In the genomic region with DNA sequence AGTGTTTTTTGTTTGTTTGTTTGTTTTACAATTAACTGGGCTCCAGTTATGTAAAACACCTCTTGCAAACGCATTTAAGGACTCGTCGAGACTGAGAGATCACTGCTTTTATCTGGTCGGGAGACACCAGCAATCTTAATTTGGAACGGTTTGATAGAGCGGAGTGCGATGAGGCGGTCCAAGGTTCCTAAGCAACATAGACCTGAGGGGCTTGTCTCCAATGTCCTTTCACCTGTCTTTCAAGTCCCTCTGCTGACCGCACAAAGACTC, we compare ENCODE assay signal across 8 cellular contexts. TPM values are rescaled to one million over a fixed set of nuclear protein-coding genes. Genes with fewer than 3 reads are reported as not detected.
DNase-seq lines count a peak whose midpoint lies in the region; FAIRE-seq and TF ChIP-seq lines count a peak whose summit lies in the region.

No MANE protein-coding gene starts in this region.

- peak overlapping the region; percentile 96 for H3K9ac ChIP-seq in keratinocyte (ENCODE audit: control insufficient read depth, extremely low read depth, insufficient read depth, low read length)

- H3K4me2 ChIP-seq in keratinocyte (ENCODE audit: control insufficient read depth, extremely low read depth, insufficient read depth, low read depth, low read length), result peak overlapping the region; percentile 91

- H3K27ac ChIP-seq in keratinocyte (ENCODE audit: control insufficient read depth, insufficient read depth, low read length) (peak overlapping the region; percentile 98), testis (peak overlapping the region; percentile 95)

- H3K36me3 ChIP-seq in keratinocyte (ENCODE audit: control insufficient read depth in 2 of 2, extremely low read depth in 1 of 2, insufficient read depth in 2 of 2, low read length in 2 of 2) (no peaks in the 10 kb centered on the region), testis (ENCODE audit: low read depth, missing control alignments) (no peaks in the 10 kb centered on the region)

- dilution Hi-C loops in keratinocyte (cut with MboI; ENCODE audit: extremely low pct_ligation_motif_present, low sequenced_read_pairs), result no loop called here

- H3K4me1 ChIP-seq in keratinocyte (ENCODE audit: control insufficient read depth, extremely low read depth, insufficient read depth, low read length), result peaks cover 22% of the 10 kb centered on the region
- H3K4me1 ChIP-seq in testis, result peaks cover 9% of the 10 kb centered on the region

- peaks cover 4% of the 10 kb centered on the region for H3K9me3 ChIP-seq in keratinocyte (ENCODE audit: control insufficient read depth, low read depth, low read length)
- H3K9me3 ChIP-seq in testis, result no peaks in the 10 kb centered on the region

- TF ChIP-seq POLR2A in testis (IDR thresholded peaks at IDR 0.05), result no peak

- H3K27me3 Mint-ChIP-seq in activated CD4-positive, alpha-beta T cell treated with anti-CD3 and anti-CD28 coated beads, Interleukin-2, amount 10 ng/mL, durations not matched to agents 7 days and 5 days, result no peaks in the 10 kb centered on the region
- no peaks in the 10 kb centered on the region for H3K27me3 Mint-ChIP-seq in activated T-helper 1 cell treated with anti-CD3 and anti-CD28 coated beads, Interleukin-12 subunit alpha, Interleukin-12 subunit beta, Interleukin-2, Interleukin-4 antibody, amounts not matched to agents 30 ng/mL and 10 ng/mL and 1 ng/mL, durations not matched to agents 14 hours and 24 hours and 36 hours (ENCODE audit: insufficient read depth)

- H4K20me1 ChIP-seq in keratinocyte (ENCODE audit: control insufficient read depth, extremely low read depth, insufficient read depth, low read length), result peaks cover 2% of the 10 kb centered on the region

- H3K9me3 Mint-ChIP-seq in activated CD4-positive, alpha-beta T cell treated with anti-CD3 and anti-CD28 coated beads, Interleukin-2, amount 10 ng/mL, durations not matched to agents 7 days and 5 days, result no peaks in the 10 kb centered on the region
- H3K9me3 Mint-ChIP-seq in activated T-helper 1 cell treated with anti-CD3 and anti-CD28 coated beads, Interleukin-12 subunit alpha, Interleukin-12 subunit beta, Interleukin-2, Interleukin-4 antibody, amounts not matched to agents 30 ng/mL and 10 ng/mL and 1 ng/mL, durations not matched to agents 14 hours and 24 hours and 36 hours, result no peaks in the 10 kb centered on the region

- peak overlapping the region; percentile 95 for H3K4me3 Mint-ChIP-seq in activated CD4-positive, alpha-beta T cell treated with anti-CD3 and anti-CD28 coated beads, Interleukin-2, amount 10 ng/mL, durations not matched to agents 7 days and 5 days
- H3K4me3 Mint-ChIP-seq in activated T-helper 1 cell treated with anti-CD3 and anti-CD28 coated beads, Interleukin-12 subunit alpha, Interleukin-12 subunit beta, Interleukin-2, Interleukin-4 antibody, amounts not matched to agents 30 ng/mL and 10 ng/mL and 1 ng/mL, durations not matched to agents 14 hours and 24 hours and 36 hours, result peak overlapping the region; percentile 99

- H3K79me2 ChIP-seq in keratinocyte (ENCODE audit: control insufficient read depth, insufficient read depth, low read length), result peaks cover 48% of the 10 kb centered on the region

- 0 to 1% methylated on average over 9 of the region's 9 CpGs for WGBS in testis, 2 donors

- H3K27me3 ChIP-seq in keratinocyte (ENCODE audit: control insufficient read depth, extremely low read depth, insufficient read depth, low read length) (no peaks in the 10 kb centered on the region), testis (no peaks in the 10 kb centered on the region)

- no peak for DNase-seq in activated CD4-positive, alpha-beta T cell treated with anti-CD3 and anti-CD28 coated beads, Interleukin-2, amount 10 ng/mL, durations not matched to agents 7 days and 5 days
- DNase-seq in activated CD4-positive, alpha-beta T cell treated with anti-CD3 and anti-CD28 coated beads for 1 hour, result no peak
- DNase-seq in activated T-helper 1 cell treated with anti-CD3 and anti-CD28 coated beads, Interleukin-12 subunit alpha, Interleukin-12 subunit beta, Interleukin-2, Interleukin-4 antibody, amounts not matched to agents 30 ng/mL and 10 ng/mL and 1 ng/mL, durations not matched to agents 14 hours and 24 hours and 36 hours (ENCODE audit: low spot score), result no peak
- DNase-seq in keratinocyte (ENCODE audit: low read depth, low spot score), result no peak
- no peak for DNase-seq in testis
- no peak for DNase-seq in CD1c-positive myeloid dendritic cell (ENCODE audit: extremely low spot score)
- no peak for DNase-seq in cerebellar cortex (ENCODE audit: low spot score)
- no peak for DNase-seq in iPS-NIHi7 (ENCODE audit: extremely low spot score)

- peaks cover 34% of the 10 kb centered on the region for H3K4me1 Mint-ChIP-seq in activated CD4-positive, alpha-beta T cell treated with anti-CD3 and anti-CD28 coated beads, Interleukin-2, amount 10 ng/mL, durations not matched to agents 7 days and 5 days
- peaks cover 31% of the 10 kb centered on the region for H3K4me1 Mint-ChIP-seq in activated T-helper 1 cell treated with anti-CD3 and anti-CD28 coated beads, Interleukin-12 subunit alpha, Interleukin-12 subunit beta, Interleukin-2, Interleukin-4 antibody, amounts not matched to agents 30 ng/mL and 10 ng/mL and 1 ng/mL, durations not matched to agents 14 hours and 24 hours and 36 hours (ENCODE audit: low read depth)

- POLR2A ChIA-PET in activated CD4-positive, alpha-beta T cell treated with anti-CD3 and anti-CD28 coated beads, Interleukin-2, amount 10 ng/mL, durations not matched to agents 7 days and 5 days (lab: Charles Lee), result interaction anchor here (0.6 kb wide), 1 partner anchor 11 kb away, joined by 3 read pairs; no protein-coding TSS in a partner anchor

- peak overlapping the region; percentile 77 for H2AFZ ChIP-seq in keratinocyte (ENCODE audit: control insufficient read depth, low read length)

- no peak for FAIRE-seq in keratinocyte (lab: Jason Lieb, UNC)

- TF ChIP-seq CTCF in keratinocyte (optimal IDR thresholded peaks at IDR 0.05 in 1 of 3, IDR thresholded peaks at IDR 0.05 in 1 of 3, conservative IDR thresholded peaks at IDR 0.05 in 1 of 3; ENCODE audit: extremely low read depth in 1 of 3, insufficient read depth in 2 of 3, low read length in 3 of 3) (no peak), testis (IDR thresholded peaks at IDR 0.05) (no peak)

- H3K9me1 ChIP-seq in keratinocyte (ENCODE audit: control insufficient read depth, extremely low read depth, insufficient read depth, low read length), result no peaks in the 10 kb centered on the region

- CTCF ChIA-PET in activated CD4-positive, alpha-beta T cell treated with anti-CD3 and anti-CD28 coated beads, Interleukin-2, amount 10 ng/mL, durations not matched to agents 7 days and 5 days (lab: Charles Lee), result interaction anchor here (0.7 to 1.5 kb wide), 6 partner anchors 10 to 163 kb away, joined by 3 to 7 read pairs (median 3); no protein-coding TSS in a partner anchor

- intact Hi-C loops in activated T-helper 1 cell treated with anti-CD3 and anti-CD28 coated beads, Interleukin-12 subunit alpha, Interleukin-12 subunit beta, Interleukin-2, Interleukin-4 antibody, amounts not matched to agents 30 ng/mL and 10 ng/mL and 1 ng/mL, durations not matched to agents 14 hours and 24 hours and 36 hours (cut with micrococcal nuclease), result loop anchor here (1.0 to 5.0 kb wide), 8 partner anchors 14 to 1303 kb away; partner anchors contain the start of genes AGBL5, ASXL2, CENPA and EFR3B
- intact Hi-C loops in testis (cut with DNase I; ENCODE audit: low total_unique reads), result no loop called here

- H3K36me3 Mint-ChIP-seq in activated CD4-positive, alpha-beta T cell treated with anti-CD3 and anti-CD28 coated beads, Interleukin-2, amount 10 ng/mL, durations not matched to agents 7 days and 5 days (ENCODE audit: low read depth), result peaks cover 7% of the 10 kb centered on the region
- H3K36me3 Mint-ChIP-seq in activated T-helper 1 cell treated with anti-CD3 and anti-CD28 coated beads, Interleukin-12 subunit alpha, Interleukin-12 subunit beta, Interleukin-2, Interleukin-4 antibody, amounts not matched to agents 30 ng/mL and 10 ng/mL and 1 ng/mL, durations not matched to agents 14 hours and 24 hours and 36 hours (ENCODE audit: low read depth), result peaks cover 10% of the 10 kb centered on the region

- H3K4me3 ChIP-seq in keratinocyte (ENCODE audit: control insufficient read depth in 2 of 3, extremely low read depth in 1 of 3, insufficient read depth in 2 of 3, low read depth in 1 of 3, low read length in 3 of 3) (peak overlapping the region; percentile 81 to 91 (median 87)), testis (peak overlapping the region; percentile 59 to 82)

- H3K27ac Mint-ChIP-seq in activated CD4-positive, alpha-beta T cell treated with anti-CD3 and anti-CD28 coated beads, Interleukin-2, amount 10 ng/mL, durations not matched to agents 7 days and 5 days, result peak overlapping the region; percentile 97
- H3K27ac Mint-ChIP-seq in activated T-helper 1 cell treated with anti-CD3 and anti-CD28 coated beads, Interleukin-12 subunit alpha, Interleukin-12 subunit beta, Interleukin-2, Interleukin-4 antibody, amounts not matched to agents 30 ng/mL and 10 ng/mL and 1 ng/mL, durations not matched to agents 14 hours and 24 hours and 36 hours, result peak overlapping the region; percentile 98

RNA-seq across cellular contexts. Expression of gene SELENOI, which starts 0.7 kb away (rescaled TPM):
- 10 to 100 TPM; 26.9 to 29.7 TPM for total RNA-seq in activated CD4-positive, alpha-beta T cell treated with anti-CD3 and anti-CD28 coated beads, Interleukin-2, amount 10 ng/mL, durations not matched to agents 7 days and 5 days
- total RNA-seq in activated T-helper 1 cell treated with anti-CD3 and anti-CD28 coated beads, Interleukin-12 subunit alpha, Interleukin-12 subunit beta, Interleukin-2, Interleukin-4 antibody, amounts not matched to agents 30 ng/mL and 10 ng/mL and 1 ng/mL, durations not matched to agents 14 hours and 24 hours and 36 hours, result 66.6 and 68.2 TPM in 2 replicates
- polyA plus RNA-seq in keratinocyte (15.2 to 38.1 TPM (median 30.3 TPM) in 3 replicates), testis (ENCODE audit: insufficient read depth, low read depth, low replicate concordance) (8.7 TPM)
- polyA plus RNA-seq in keratinocyte (2011; ENCODE audit: low read depth), result 9.5 TPM
- 5.0 and 10.6 TPM in 2 replicates for polyA plus RNA-seq in keratinocyte (2011; cell fraction: cytosol; rRNA removed)
- polyA plus RNA-seq in keratinocyte (2011; cell fraction: nucleus; rRNA removed), result 26.5 and 37.8 TPM in 2 replicates
- polyA plus RNA-seq in keratinocyte (2012; ENCODE audit: low replicate concordance), result 12.7 and 16.7 TPM in 2 replicates
- 56.9 to 163 TPM (median 162 TPM) in 3 replicates for polyA minus RNA-seq in keratinocyte
- 17.3 TPM for polyA minus RNA-seq in keratinocyte (2011; cell fraction: cytosol; rRNA and poly(A)+ RNA removed)
- polyA minus RNA-seq in keratinocyte (2011; cell fraction: nucleus; rRNA and poly(A)+ RNA removed), result 93.7 and 113 TPM in 2 replicates
- 10 to 100 TPM; 23.8 to 26.7 TPM for total RNA-seq in testis

RNA-seq across cellular contexts. Expression of gene ADGRF3, which starts 1.4 kb away (rescaled TPM):
- total RNA-seq in activated CD4-positive, alpha-beta T cell treated with anti-CD3 and anti-CD28 coated beads, Interleukin-2, amount 10 ng/mL, durations not matched to agents 7 days and 5 days, result 1 to 10 TPM; 6.5 to 7.4 TPM
- total RNA-seq in activated T-helper 1 cell treated with anti-CD3 and anti-CD28 coated beads, Interleukin-12 subunit alpha, Interleukin-12 subunit beta, Interleukin-2, Interleukin-4 antibody, amounts not matched to agents 30 ng/mL and 10 ng/mL and 1 ng/mL, durations not matched to agents 14 hours and 24 hours and 36 hours, result 2.3 and 2.9 TPM in 2 replicates
- polyA plus RNA-seq in keratinocyte (0.08 to 0.27 TPM (median 0.17 TPM) in 3 replicates), testis (ENCODE audit: insufficient read depth, low read depth, low replicate concordance) (1.6 TPM)
- not detected for polyA plus RNA-seq in keratinocyte (2011; ENCODE audit: low read depth)
- polyA plus RNA-seq in keratinocyte (2011; cell fraction: cytosol; rRNA removed), result 0.02 and 0.05 TPM in 2 replicates
- 0.28 and 0.43 TPM in 2 replicates for polyA plus RNA-seq in keratinocyte (2011; cell fraction: nucleus; rRNA removed)
- 0.14 and 0.17 TPM in 2 replicates for polyA plus RNA-seq in keratinocyte (2012; ENCODE audit: low replicate concordance)
- polyA minus RNA-seq in keratinocyte, result 0.20 TPM in 1 of 3 replicates, not detected in the others
- not detected for polyA minus RNA-seq in keratinocyte (2011; cell fraction: cytosol; rRNA and poly(A)+ RNA removed)
- 0.42 TPM in 1 of 2 replicates, not detected in the other for polyA minus RNA-seq in keratinocyte (2011; cell fraction: nucleus; rRNA and poly(A)+ RNA removed)
- total RNA-seq in testis, result 1 to 10 TPM; 1.0 to 2.2 TPM

RNA-seq across cellular contexts. Expression of gene DRC1, which starts 56.5 kb away (rescaled TPM):
- not detected for total RNA-seq in activated CD4-positive, alpha-beta T cell treated with anti-CD3 and anti-CD28 coated beads, Interleukin-2, amount 10 ng/mL, durations not matched to agents 7 days and 5 days
- total RNA-seq in activated T-helper 1 cell treated with anti-CD3 and anti-CD28 coated beads, Interleukin-12 subunit alpha, Interleukin-12 subunit beta, Interleukin-2, Interleukin-4 antibody, amounts not matched to agents 30 ng/mL and 10 ng/mL and 1 ng/mL, durations not matched to agents 14 hours and 24 hours and 36 hours, result not detected in 2 replicates
- polyA plus RNA-seq in keratinocyte, result not detected in 3 replicates
- polyA plus RNA-seq in keratinocyte (2011; ENCODE audit: low read depth), result not detected
- polyA plus RNA-seq in keratinocyte (2011; cell fraction: cytosol; rRNA removed), result not detected in 2 replicates
- polyA plus RNA-seq in keratinocyte (2011; cell fraction: nucleus; rRNA removed), result not detected in 2 replicates
- not detected in 2 replicates for polyA plus RNA-seq in keratinocyte (2012; ENCODE audit: low replicate concordance)
- not detected in 3 replicates for polyA minus RNA-seq in keratinocyte
- not detected for polyA minus RNA-seq in keratinocyte (2011; cell fraction: cytosol; rRNA and poly(A)+ RNA removed)
- polyA minus RNA-seq in keratinocyte (2011; cell fraction: nucleus; rRNA and poly(A)+ RNA removed), result not detected in 2 replicates
- total RNA-seq in testis, result 10 to 100 TPM in 1 of 2 donors, 1 to 10 TPM in 1; 8.8 to 18.7 TPM
- 67.3 TPM for polyA plus RNA-seq in testis (ENCODE audit: insufficient read depth, low read depth, low replicate concordance)
